In genomic region chr4:108324450-108324849, GRCh38 we compare ENCODE assay signal across 29 cellular contexts.
DNase-seq lines count a peak whose midpoint lies in the region; ATAC-seq and TF ChIP-seq lines count a peak whose summit lies in the region.
"Had no signal": no experiment of that assay in that cellular context is flagged by ENCODE, and none has a peak within 500 bp of the region (broad histone marks: within the 10 kb centered on the region; RNA-seq: fewer than 3 reads in every experiment).

No MANE protein-coding gene starts in this region.

- peaks cover 58% of the 10 kb centered on the region for H3K4me1 ChIP-seq in OCI-LY3 (ENCODE audit: low read length)
- H3K4me1 ChIP-seq in esophagus muscularis mucosa: no peaks in the 10 kb centered on the region
- H3K4me1 ChIP-seq: A549, BE2C, Caco-2 had no signal

- no peak for TF ChIP-seq EP300 in esophagus muscularis mucosa (IDR thresholded peaks at IDR 0.05)

- peak; percentile 53 for DNase-seq in esophagus muscularis mucosa (ENCODE audit: extremely low spot score)
- no peak for DNase-seq in NCI-H187 treated with DMSO at 0.1 percent for 48 hours (lab: John Stamatoyannopoulos, UW)
- DNase-seq: 8988T; ACHN; AML-193; BE2C; C1 segment of cervical spinal cord; Caco-2; Calu3; CD4-positive, alpha-beta memory T cell; CD4-positive, alpha-beta T cell; CD4-positive, CD25-positive, alpha-beta regulatory T cell; CD8-positive, alpha-beta memory T cell; CD8-positive, alpha-beta T cell; COR-L47; DMS 273 treated with DMSO at 0.1 percent for 48 hours; DMS153; DMS53; DMS79; DMS79 treated with DMSO at 0.1 percent for 48 hours; DND-41; EL had no signal

- no peaks in the 10 kb centered on the region for H3K27me3 ChIP-seq in OCI-LY3 (ENCODE audit: low read depth, low read length)
- no peaks in the 10 kb centered on the region for H3K27me3 ChIP-seq in esophagus muscularis mucosa
- H3K27me3 ChIP-seq: BE2C; BLaER1; BLaER1 treated with 17β-estradiol and CSF1 and Interleukin-3, amounts not matched to agents 10 nM and 100 nM had no signal

- H3K27ac ChIP-seq in OCI-LY3 (ENCODE audit: low read length) (no peak overlapping the region), esophagus muscularis mucosa (replicated peaks in 1 of 4) (no peak overlapping the region)
- H3K27ac ChIP-seq: 22Rv1; A549; BLaER1; BLaER1 treated with 17β-estradiol and CSF1 and Interleukin-3, amounts not matched to agents 10 nM and 100 nM; C4-2B had no signal

- no peak for ATAC-seq in GM21423 (IDR thresholded peaks at IDR 0.05; ENCODE audit: unreplicated experiment)
- ATAC-seq: A549; CD8-positive, alpha-beta T cell had no signal

- no peak overlapping the region for H2AFZ ChIP-seq in OCI-LY3 (ENCODE audit: low read depth, low read length)

- H3K9me3 ChIP-seq in OCI-LY3 (ENCODE audit: insufficient read depth, low read length) (no peaks in the 10 kb centered on the region), esophagus muscularis mucosa (peaks cover 0 to 4% (median 1%) of the 10 kb centered on the region in 4 donors)
- H3K9me3 ChIP-seq: A549, BE2C, Caco-2 had no signal

- H4K20me1 ChIP-seq in OCI-LY3 (ENCODE audit: insufficient read depth, low read length): no peaks in the 10 kb centered on the region
- H4K20me1 ChIP-seq: BLaER1; BLaER1 treated with 17β-estradiol and CSF1 and Interleukin-3, amounts not matched to agents 10 nM and 100 nM had no signal

- H3K4me3 ChIP-seq in OCI-LY3 (ENCODE audit: low read length) (no peak overlapping the region), esophagus muscularis mucosa (no peak overlapping the region)
- H3K4me3 ChIP-seq: A549; BLaER1; BLaER1 treated with 17β-estradiol and CSF1 and Interleukin-3, amounts not matched to agents 10 nM and 100 nM had no signal

- no peak overlapping the region for H3K9ac ChIP-seq in OCI-LY3 (ENCODE audit: low read length)
- H3K9ac ChIP-seq: BLaER1; BLaER1 treated with 17β-estradiol and CSF1 and Interleukin-3, amounts not matched to agents 10 nM and 100 nM had no signal

- TF ChIP-seq POLR2A in esophagus muscularis mucosa (IDR thresholded peaks at IDR 0.05; ENCODE audit: low read depth): no peak

- peak overlapping the region; percentile 12; the same call in 1 of the 2 replicates for H3K4me2 ChIP-seq in OCI-LY3 (ENCODE audit: low read length)
- H3K4me2 ChIP-seq: A549, BLaER1 had no signal

- H3K79me2 ChIP-seq in OCI-LY3 (ENCODE audit: low read length): no peaks in the 10 kb centered on the region

- intact Hi-C loops in esophagus muscularis mucosa (cut with DNase I): no loop called here

- WGBS in esophagus muscularis mucosa: 83% methylated on average over 1 of the region's 1 CpG

- H3K36me3 ChIP-seq in OCI-LY3 (replicated peaks; ENCODE audit: low read depth, low read length) (no peaks in the 10 kb centered on the region), esophagus muscularis mucosa (no peaks in the 10 kb centered on the region)
- H3K36me3 ChIP-seq: BE2C, BLaER1 had no signal

- TF ChIP-seq CTCF in OCI-LY3 (IDR thresholded peaks at IDR 0.05; ENCODE audit: low read depth, low read length): no peak
- no peak for TF ChIP-seq CTCF in esophagus muscularis mucosa (IDR thresholded peaks at IDR 0.05)
